In genomic region chr5:117143381-117143780, GRCh38 we compare ENCODE assay signal across 22 cellular contexts.
"Had no signal": no experiment of that assay in that cellular context is flagged by ENCODE, and none has a peak within 500 bp of the region (broad histone marks: within the 10 kb centered on the region; RNA-seq: fewer than 3 reads in every experiment).

No MANE protein-coding gene starts in this region.

- H3K4me3 ChIP-seq: heart right ventricle, left lung, lung, pancreas, psoas muscle, tibial artery had no signal

- H3K27ac ChIP-seq: heart right ventricle, left lung, neutrophil, pancreas, psoas muscle, tibial artery had no signal

- H3K4me1 ChIP-seq: heart right ventricle, left lung, pancreas, psoas muscle, tibial artery had no signal

- ATAC-seq: activated naive CD8-positive, alpha-beta T cell treated with anti-CD3 and anti-CD28 coated beads, Interleukin-2, amount 50 U/mL, for 24 hours; heart right ventricle; left lung; natural killer cell treated with Interleukin-12 subunit alpha and Interleukin-12 subunit beta and Interleukin-15 and Interleukin-18, amount 100 ng/mL, for 72 hours; pancreas; psoas muscle; right cardiac atrium had no signal

- DNase-seq: activated CD4-positive, alpha-beta memory T cell treated with anti-CD3 and anti-CD28 coated beads, Interleukin-2, amount 10 ng/mL, durations not matched to agents 7 days and 5 days; activated CD4-positive, alpha-beta T cell treated with anti-CD3 and anti-CD28 coated beads, Interleukin-2, amount 10 ng/mL, durations not matched to agents 24 days and 14 days; activated effector memory CD4-positive, alpha-beta T cell treated with anti-CD3 and anti-CD28 coated beads, Interleukin-2, amount 50 U/mL, for 16 hours; activated naive CD4-positive, alpha-beta T cell treated with anti-CD3 and anti-CD28 coated beads, Interleukin-2, amount 50 U/mL, for 16 hours; activated naive CD8-positive, alpha-beta T cell treated with anti-CD3 and anti-CD28 coated beads, Interleukin-2, amount 50 U/mL, for 24 hours; anterior cingulate cortex; dermis blood vessel endothelial cell; effector CD8-positive, alpha-beta T cell; heart right ventricle; islet precursor cell; left lung; midbrain; pancreas; psoas muscle; right cardiac atrium; stimulated activated CD4-positive, alpha-beta T cell treated with anti-CD3 and anti-CD28 coated beads, Interleukin-1b, Interleukin-23, amount 100 ng/mL, for 48 hours; tibial artery had no signal

- H3K27me3 ChIP-seq: heart right ventricle, left lung, neutrophil, pancreas, tibial artery had no signal

- H3K9me3 Mint-ChIP-seq: activated CD4-positive, alpha-beta memory T cell treated with anti-CD3 and anti-CD28 coated beads, Interleukin-2, amount 10 ng/mL, durations not matched to agents 7 days and 5 days; activated CD4-positive, alpha-beta T cell treated with anti-CD3 and anti-CD28 coated beads, Interleukin-2, amount 10 ng/mL, durations not matched to agents 24 days and 14 days; activated naive CD8-positive, alpha-beta T cell treated with anti-CD3 and anti-CD28 coated beads, Interleukin-2, amount 50 U/mL, for 24 hours; brain had no signal

- H3K4me3 Mint-ChIP-seq: activated CD4-positive, alpha-beta memory T cell treated with anti-CD3 and anti-CD28 coated beads, Interleukin-2, amount 10 ng/mL, durations not matched to agents 7 days and 5 days; activated CD4-positive, alpha-beta T cell treated with anti-CD3 and anti-CD28 coated beads, Interleukin-2, amount 10 ng/mL, durations not matched to agents 24 days and 14 days; activated naive CD8-positive, alpha-beta T cell treated with anti-CD3 and anti-CD28 coated beads, Interleukin-2, amount 50 U/mL, for 24 hours; brain; natural killer cell treated with Interleukin-12 subunit alpha and Interleukin-12 subunit beta and Interleukin-15 and Interleukin-18, amount 100 ng/mL, for 72 hours; stimulated activated naive CD8-positive, alpha-beta T cell treated with anti-CD3 and anti-CD28 coated beads, Interleukin-15, Interleukin-2, amounts not matched to agents 100 ng/mL and 50 ng/mL, for 24 hours had no signal

- H3K9me3 ChIP-seq: left lung, neutrophil, pancreas, psoas muscle, tibial artery had no signal

- H3K27ac Mint-ChIP-seq: activated CD4-positive, alpha-beta memory T cell treated with anti-CD3 and anti-CD28 coated beads, Interleukin-2, amount 10 ng/mL, durations not matched to agents 7 days and 5 days; activated CD4-positive, alpha-beta T cell treated with anti-CD3 and anti-CD28 coated beads, Interleukin-2, amount 10 ng/mL, durations not matched to agents 24 days and 14 days; activated naive CD8-positive, alpha-beta T cell treated with anti-CD3 and anti-CD28 coated beads, Interleukin-2, amount 50 U/mL, for 24 hours; natural killer cell treated with Interleukin-12 subunit alpha and Interleukin-12 subunit beta and Interleukin-15 and Interleukin-18, amount 100 ng/mL, for 72 hours; stimulated activated naive CD8-positive, alpha-beta T cell treated with anti-CD3 and anti-CD28 coated beads, Interleukin-15, Interleukin-2, amounts not matched to agents 100 ng/mL and 50 ng/mL, for 24 hours had no signal

- H3K4me1 Mint-ChIP-seq: activated CD4-positive, alpha-beta memory T cell treated with anti-CD3 and anti-CD28 coated beads, Interleukin-2, amount 10 ng/mL, durations not matched to agents 7 days and 5 days; activated CD4-positive, alpha-beta T cell treated with anti-CD3 and anti-CD28 coated beads, Interleukin-2, amount 10 ng/mL, durations not matched to agents 24 days and 14 days; activated naive CD8-positive, alpha-beta T cell treated with anti-CD3 and anti-CD28 coated beads, Interleukin-2, amount 50 U/mL, for 24 hours had no signal

- H3K36me3 Mint-ChIP-seq: brain; natural killer cell treated with Interleukin-12 subunit alpha and Interleukin-12 subunit beta and Interleukin-15 and Interleukin-18, amount 100 ng/mL, for 72 hours had no signal

- H3K36me3 ChIP-seq: heart right ventricle, left lung, neutrophil, pancreas, tibial artery had no signal

- H3K27me3 Mint-ChIP-seq: activated CD4-positive, alpha-beta memory T cell treated with anti-CD3 and anti-CD28 coated beads, Interleukin-2, amount 10 ng/mL, durations not matched to agents 7 days and 5 days; activated CD4-positive, alpha-beta T cell treated with anti-CD3 and anti-CD28 coated beads, Interleukin-2, amount 10 ng/mL, durations not matched to agents 24 days and 14 days; activated naive CD8-positive, alpha-beta T cell treated with anti-CD3 and anti-CD28 coated beads, Interleukin-2, amount 50 U/mL, for 24 hours; natural killer cell treated with Interleukin-12 subunit alpha and Interleukin-12 subunit beta and Interleukin-15 and Interleukin-18, amount 100 ng/mL, for 72 hours; stimulated activated naive CD8-positive, alpha-beta T cell treated with anti-CD3 and anti-CD28 coated beads, Interleukin-15, Interleukin-2, amounts not matched to agents 100 ng/mL and 50 ng/mL, for 24 hours had no signal
